In genomic region chr2:70554338-70554892, GRCh38 we compare ENCODE assay signal across 8 cellular contexts. TPM values are rescaled to one million over a fixed set of nuclear protein-coding genes. Genes with fewer than 3 reads are reported as not detected.
A peak's percentile ranks its signal among the peaks of the same experiment; 100 is the strongest.
DNase-seq lines count a peak whose midpoint lies in the region; ATAC-seq and TF ChIP-seq lines count a peak whose summit lies in the region.

No MANE protein-coding gene starts in this region.

- H3K4me3 ChIP-seq in GM08714 (ENCODE audit: low read length) (peak overlapping the region; percentile 12; the same call in 1 of the 2 replicates), fibroblast of villous mesenchyme (ENCODE audit: low read depth, low read length) (peak overlapping the region; percentile 53), retinal pigment epithelial cell (ENCODE audit: low read length) (peak overlapping the region; percentile 52)

- H3K27ac ChIP-seq in VCaP = peak overlapping the region; percentile 82

- ATAC-seq in GM18511 (IDR thresholded peaks at IDR 0.05; ENCODE audit: unreplicated experiment) = no peak
- no peak for ATAC-seq in GM18858 (IDR thresholded peaks at IDR 0.05; ENCODE audit: unreplicated experiment)

- TF ChIP-seq CTCF in VCaP (conservative IDR thresholded peaks at IDR 0.05) (peak; percentile 50), fibroblast of villous mesenchyme (IDR thresholded peaks at IDR 0.05; ENCODE audit: insufficient read depth, low read depth, low read length) (no peak), retinal pigment epithelial cell (conservative IDR thresholded peaks at IDR 0.05; ENCODE audit: low read depth, low read length) (no peak)

- no peak for DNase-seq in fibroblast of villous mesenchyme (ENCODE audit: low read depth)
- no peak for DNase-seq in retinal pigment epithelial cell (ENCODE audit: low read depth)
- no peak for DNase-seq in amygdala (lab: John Stamatoyannopoulos, UW)
- DNase-seq in NCI-H748 treated with DMSO at 0.1 percent for 48 hours (lab: John Stamatoyannopoulos, UW) = no peak

RNA-seq across cellular contexts. Expression of gene TGFA, which starts 0.8 kb away (rescaled TPM):
- not detected in 2 replicates for total RNA-seq in fibroblast of villous mesenchyme
